In the genomic region with DNA sequence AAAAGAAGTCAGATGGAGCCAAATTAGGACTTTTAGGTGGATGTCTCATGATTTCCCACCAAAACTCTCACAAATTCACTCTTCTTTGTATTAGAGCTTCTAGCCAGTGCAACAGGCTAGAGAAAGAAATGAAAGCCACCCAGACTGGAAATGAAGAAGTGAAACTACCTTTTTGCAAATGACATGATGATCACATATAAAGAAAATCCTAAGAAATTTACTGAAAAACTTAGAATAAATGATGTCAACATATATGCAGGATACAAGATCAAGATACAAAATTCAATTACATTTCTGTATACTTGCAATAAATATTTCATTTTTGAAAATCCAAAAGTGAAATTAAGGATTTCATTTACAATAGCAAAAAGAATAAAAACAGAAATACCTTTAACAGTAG, we compare ENCODE assay signal across 16 cellular contexts.
DNase-seq lines count a peak whose midpoint lies in the region; ATAC-seq, FAIRE-seq and TF ChIP-seq lines count a peak whose summit lies in the region.
"Had no signal": no experiment of that assay in that cellular context is flagged by ENCODE, and none has a peak within 500 bp of the region (broad histone marks: within the 10 kb centered on the region; RNA-seq: fewer than 3 reads in every experiment).

No MANE protein-coding gene starts in this region.

- CTCF ChIA-PET in activated naive CD4-positive, alpha-beta T cell treated with anti-CD3 and anti-CD28 coated beads, Interleukin-2, amount 10 ng/mL, durations not matched to agents 7 days and 5 days (lab: Charles Lee): no interaction called here

- no peak overlapping the region for H2AFZ ChIP-seq in MM.1S (ENCODE audit: low read length)

- no peaks in the 10 kb centered on the region for H3K27me3 ChIP-seq in MM.1S (replicated peaks; ENCODE audit: insufficient read depth, low read length)
- H3K27me3 ChIP-seq in small intestine (ENCODE audit: control insufficient read depth in 2 of 2, insufficient read depth in 2 of 2, low read length in 2 of 2): no peaks in the 10 kb centered on the region
- H3K27me3 ChIP-seq: thyroid gland had no signal

- H3K4me3 ChIP-seq in MM.1S (ENCODE audit: low read length) (no peak overlapping the region), small intestine (ENCODE audit: low read depth in 1 of 2, low read length in 2 of 2) (no peak overlapping the region)
- H3K4me3 ChIP-seq: lower lobe of right lung, skin epidermis, thyroid gland had no signal

- no peak overlapping the region for H3K27ac Mint-ChIP-seq in progenitor cell of endocrine pancreas
- H3K27ac Mint-ChIP-seq in activated naive CD4-positive, alpha-beta T cell treated with anti-CD3 and anti-CD28 coated beads, Interleukin-2, amount 10 ng/mL, durations not matched to agents 7 days and 5 days: no peak overlapping the region
- H3K27ac Mint-ChIP-seq: T-helper 1 cell treated with Interleukin-12 subunit alpha and Interleukin-12 subunit beta and Interleukin-4 antibody, amounts not matched to agents 30 μg/mL and 1 μg/mL, for 36 hours had no signal

- H3K4me2 ChIP-seq in MM.1S (ENCODE audit: low read depth, low read length): no peak overlapping the region

- no peak for TF ChIP-seq CTCF in MM.1S (IDR thresholded peaks at IDR 0.05; ENCODE audit: low read length)
- no peak for TF ChIP-seq CTCF in progenitor cell of endocrine pancreas (IDR thresholded peaks at IDR 0.05; ENCODE audit: unreplicated experiment)

- H3K9me2 ChIP-seq in MM.1S (replicated peaks; ENCODE audit: insufficient read depth, low read length): no peaks in the 10 kb centered on the region

- no peak overlapping the region for H3K4me3 Mint-ChIP-seq in progenitor cell of endocrine pancreas (ENCODE audit: low read depth)
- no peak overlapping the region for H3K4me3 Mint-ChIP-seq in activated naive CD4-positive, alpha-beta T cell treated with anti-CD3 and anti-CD28 coated beads, Interleukin-2, amount 10 ng/mL, durations not matched to agents 7 days and 5 days
- H3K4me3 Mint-ChIP-seq: T-helper 1 cell treated with Interleukin-12 subunit alpha and Interleukin-12 subunit beta and Interleukin-4 antibody, amounts not matched to agents 30 μg/mL and 1 μg/mL, for 36 hours had no signal

- H4K20me1 ChIP-seq in MM.1S (ENCODE audit: insufficient read depth, low read length): no peaks in the 10 kb centered on the region; the same call in 1 of the 2 replicates

- peak; percentile 21 for DNase-seq in SIG-M5 treated with dmso at 0.1 percent for 504 hours (lab: John Stamatoyannopoulos, UW; ENCODE audit: unreplicated experiment)
- no peak for DNase-seq in SIG-M5 (lab: John Stamatoyannopoulos, UW)
- DNase-seq in MM.1S: peak; percentile 23
- DNase-seq in small intestine: no peak
- DNase-seq in NCI-H1694 treated with DMSO at 0.1 percent for 48 hours (lab: John Stamatoyannopoulos, UW): no peak
- DNase-seq in progenitor cell of endocrine pancreas (ENCODE audit: low spot score, unreplicated experiment): no peak
- no peak for DNase-seq in activated naive CD4-positive, alpha-beta T cell treated with anti-CD3 and anti-CD28 coated beads, Interleukin-2, amount 10 ng/mL, durations not matched to agents 7 days and 5 days
- DNase-seq: activated effector memory CD4-positive, alpha-beta T cell treated with anti-CD3 and anti-CD28 coated beads, Interleukin-2, amount 50 U/mL, for 16 hours; lower lobe of right lung; NCI-H2081; NK-92 treated with Interleukin-12 subunit alpha and Interleukin-12 subunit beta, amount 100 ng/mL, for 24 hours; thyroid gland had no signal

- peak; percentile 85 for FAIRE-seq in small intestine (lab: Jason Lieb, UNC)
- FAIRE-seq: D721Med had no signal

- H3K36me3 Mint-ChIP-seq in progenitor cell of endocrine pancreas (ENCODE audit: insufficient read depth): peaks cover 47% of the 10 kb centered on the region
- peaks cover 66% of the 10 kb centered on the region for H3K36me3 Mint-ChIP-seq in activated naive CD4-positive, alpha-beta T cell treated with anti-CD3 and anti-CD28 coated beads, Interleukin-2, amount 10 ng/mL, durations not matched to agents 7 days and 5 days

- H3K9me3 ChIP-seq in MM.1S (replicated peaks; ENCODE audit: insufficient read depth, low read length) (no peaks in the 10 kb centered on the region), small intestine (ENCODE audit: control insufficient read depth, low read depth) (no peaks in the 10 kb centered on the region)
- H3K9me3 ChIP-seq: lower lobe of right lung, thyroid gland had no signal

- 0 out of 2 replicates have a peak, but pooled peaks cover 5% of the 10 kb centered on the region for H3K79me2 ChIP-seq in MM.1S (ENCODE audit: low read length)

- peak; percentile 34 for ATAC-seq in HG02571 (IDR thresholded peaks at IDR 0.05; ENCODE audit: unreplicated experiment)
- ATAC-seq: lower lobe of right lung had no signal

- H3K9ac ChIP-seq in MM.1S (ENCODE audit: low read length): no peak overlapping the region

- H3K36me3 ChIP-seq in MM.1S (replicated peaks; ENCODE audit: insufficient read depth, low read length): peaks cover 7% of the 10 kb centered on the region; the same call in 1 of the 2 replicates
- peaks cover 10 to 12% of the 10 kb centered on the region in 2 donors for H3K36me3 ChIP-seq in small intestine (ENCODE audit: control insufficient read depth in 2 of 2, insufficient read depth in 2 of 2, low read length in 2 of 2)

- peaks cover 9% of the 10 kb centered on the region for H3F3A ChIP-seq in MM.1S (ENCODE audit: insufficient read depth, low read length)

- no peaks in the 10 kb centered on the region for H3K27me3 Mint-ChIP-seq in progenitor cell of endocrine pancreas
- no peaks in the 10 kb centered on the region for H3K27me3 Mint-ChIP-seq in activated naive CD4-positive, alpha-beta T cell treated with anti-CD3 and anti-CD28 coated beads, Interleukin-2, amount 10 ng/mL, durations not matched to agents 7 days and 5 days

- peaks cover 2% of the 10 kb centered on the region for H3K4me1 Mint-ChIP-seq in progenitor cell of endocrine pancreas (ENCODE audit: low read depth)
- H3K4me1 Mint-ChIP-seq in activated naive CD4-positive, alpha-beta T cell treated with anti-CD3 and anti-CD28 coated beads, Interleukin-2, amount 10 ng/mL, durations not matched to agents 7 days and 5 days: peaks cover 36% of the 10 kb centered on the region

- H3K9me3 Mint-ChIP-seq in progenitor cell of endocrine pancreas (ENCODE audit: low read depth): no peaks in the 10 kb centered on the region
- H3K9me3 Mint-ChIP-seq in activated naive CD4-positive, alpha-beta T cell treated with anti-CD3 and anti-CD28 coated beads, Interleukin-2, amount 10 ng/mL, durations not matched to agents 7 days and 5 days: peaks cover 6% of the 10 kb centered on the region
- H3K9me3 Mint-ChIP-seq: T-helper 1 cell treated with Interleukin-12 subunit alpha and Interleukin-12 subunit beta and Interleukin-4 antibody, amounts not matched to agents 30 μg/mL and 1 μg/mL, for 36 hours had no signal

- H3K4me1 ChIP-seq in MM.1S (ENCODE audit: low read length) (peaks cover 11% of the 10 kb centered on the region), small intestine (ENCODE audit: control insufficient read depth in 2 of 2, insufficient read depth in 1 of 2, low read depth in 1 of 2, low read length in 1 of 2) (no peaks in the 10 kb centered on the region)
- H3K4me1 ChIP-seq: lower lobe of right lung had no signal

- H3K27ac ChIP-seq in MM.1S (ENCODE audit: low read length) (peak overlapping the region; percentile 11; the same call in 1 of the 2 replicates), small intestine (ENCODE audit: low read depth in 1 of 2, low read length in 1 of 2) (no peak overlapping the region)
- H3K27ac ChIP-seq: lower lobe of right lung, skin epidermis, thyroid gland had no signal

Comparison
In these comparisons a context has a peak if more than half of its experiments do, and no peak if none do; other contexts are left out.
1. DNase-seq: peak in SIG-M5 treated with dmso at 0.1 percent for 504 hours (single experiment) and MM.1S (single experiment); none in SIG-M5 (single experiment), small intestine (single experiment), NCI-H1694 treated with DMSO at 0.1 percent for 48 hours (single experiment), progenitor cell of endocrine pancreas (single experiment) and activated naive CD4-positive, alpha-beta T cell treated with anti-CD3 and anti-CD28 coated beads, Interleukin-2, amount 10 ng/mL, durations not matched to agents 7 days and 5 days (single experiment).